In the genomic region with DNA sequence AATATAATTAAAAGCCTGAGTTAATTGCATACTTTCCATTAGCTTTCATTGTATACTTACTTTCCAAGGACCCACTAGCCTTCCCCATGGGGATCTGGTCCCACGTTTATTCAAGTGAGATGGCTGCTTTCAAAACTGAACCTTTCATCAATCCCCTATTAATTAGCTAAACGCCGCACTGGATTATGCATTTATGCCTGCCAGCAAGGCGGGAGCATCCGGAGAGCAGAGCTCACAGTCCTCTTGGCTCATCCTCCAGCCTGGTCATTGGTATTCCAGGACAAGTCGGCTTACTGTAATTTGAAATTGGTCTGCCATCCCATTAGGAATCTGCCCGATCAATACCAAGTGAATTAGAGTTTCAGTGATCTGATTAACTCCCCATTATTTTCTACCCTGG, we compare ENCODE assay signal across 17 cellular contexts.
DNase-seq lines count a peak whose midpoint lies in the region; ATAC-seq, FAIRE-seq and TF ChIP-seq lines count a peak whose summit lies in the region.
"Had no signal": no experiment of that assay in that cellular context is flagged by ENCODE, and none has a peak within 500 bp of the region (broad histone marks: within the 10 kb centered on the region; RNA-seq: fewer than 3 reads in every experiment).

No MANE protein-coding gene starts in this region.

- FAIRE-seq in D721Med (lab: Jason Lieb, UNC) (peak; percentile 82), pancreas (lab: Jason Lieb, UNC) (no peak)
- FAIRE-seq: A204.1, GM12892, HepG2, HTR-8/SVneo had no signal

- H3K4me3 ChIP-seq in gastroesophageal sphincter (no peak overlapping the region), hepatocyte (no peak overlapping the region), pancreas (no peak overlapping the region), mesenchymal stem cell (ENCODE audit: insufficient read depth in 1 of 2, low read depth in 1 of 2, low read length in 2 of 2) (no peak overlapping the region)
- H3K4me3 ChIP-seq: HAP-1 had no signal

- DNase-seq in D721Med (ENCODE audit: insufficient read length, low spot score) (no peak), NCI-H82 treated with DMSO at 0.1 percent for 48 hours (lab: John Stamatoyannopoulos, UW; ENCODE audit: unreplicated experiment) (peak; percentile 85), hepatocyte (ENCODE audit: low spot score) (no peak), pancreas (no peak), mesenchymal stem cell (no peak)
- DNase-seq: CD4-positive, alpha-beta memory T cell; DND-41; GDM1; GOT3 had no signal

- H2BK12ac ChIP-seq in mesenchymal stem cell (ENCODE audit: low read length in 2 of 2), result no peak overlapping the region

- no peak overlapping the region for H3K23ac ChIP-seq in mesenchymal stem cell (ENCODE audit: low read length in 2 of 2)

- TF ChIP-seq EP300 in gastroesophageal sphincter (IDR thresholded peaks at IDR 0.05), result no peak

- H3K18ac ChIP-seq in mesenchymal stem cell (ENCODE audit: low read depth in 1 of 2, low read length in 2 of 2), result no peak overlapping the region

- no peak overlapping the region for H4K91ac ChIP-seq in mesenchymal stem cell (ENCODE audit: low read length)

- H3K4me2 ChIP-seq in hepatocyte, result no peak overlapping the region
- H3K4me2 ChIP-seq in mesenchymal stem cell (ENCODE audit: low read length, poor library complexity, severe bottlenecking), result no peak overlapping the region

- H2BK120ac ChIP-seq in mesenchymal stem cell (ENCODE audit: low read depth, low read length), result no peak overlapping the region

- H3K27ac ChIP-seq in gastroesophageal sphincter (peak overlapping the region; percentile 32 to 66 (median 50)), hepatocyte (no peak overlapping the region), pancreas (no peak overlapping the region), mesenchymal stem cell (ENCODE audit: low read length, poor library complexity, severe bottlenecking) (no peak overlapping the region)
- H3K27ac ChIP-seq: C4-2B had no signal

- no peak overlapping the region for H4K8ac ChIP-seq in mesenchymal stem cell (ENCODE audit: low read length)

- no peak overlapping the region for H3K14ac ChIP-seq in mesenchymal stem cell (ENCODE audit: low read length in 2 of 2)

- no peak overlapping the region for H2AK5ac ChIP-seq in mesenchymal stem cell (ENCODE audit: low read length, severe bottlenecking)

- H3K79me1 ChIP-seq in mesenchymal stem cell (replicated peaks; ENCODE audit: low read length, poor library complexity, severe bottlenecking), result no peaks in the 10 kb centered on the region

- H2AFZ ChIP-seq in hepatocyte (no peak overlapping the region), mesenchymal stem cell (ENCODE audit: low read depth, low read length) (no peak overlapping the region)

- no peak overlapping the region for H3K4ac ChIP-seq in mesenchymal stem cell (ENCODE audit: low read depth in 1 of 2, low read length in 2 of 2)

- H4K20me1 ChIP-seq in hepatocyte (ENCODE audit: insufficient read depth, poor library complexity, severe bottlenecking), result no peaks in the 10 kb centered on the region

- no peak for TF ChIP-seq CTCF in D721Med (IDR thresholded peaks at IDR 0.05; ENCODE audit: insufficient read depth, missing control alignments)
- no peak for TF ChIP-seq CTCF in gastroesophageal sphincter (IDR thresholded peaks at IDR 0.05)
- TF ChIP-seq CTCF in hepatocyte (IDR thresholded peaks at IDR 0.05; ENCODE audit: poor library complexity), result no peak
- TF ChIP-seq CTCF in pancreas (IDR thresholded peaks at IDR 0.05), result no peak

- TF ChIP-seq POLR2A in gastroesophageal sphincter (IDR thresholded peaks at IDR 0.05), result no peak

- intact Hi-C loops in pancreas (cut with DNase I), result no loop called here

- no peak overlapping the region for H3K9ac ChIP-seq in mesenchymal stem cell (ENCODE audit: low read length)

- H3K4me1 ChIP-seq in gastroesophageal sphincter (peaks cover 0 to 24% (median 4%) of the 10 kb centered on the region in 3 donors), hepatocyte (ENCODE audit: insufficient read depth) (no peaks in the 10 kb centered on the region), pancreas (no peaks in the 10 kb centered on the region), mesenchymal stem cell (ENCODE audit: control insufficient read depth, insufficient read depth, low read depth, low read length) (no peaks in the 10 kb centered on the region)
- H3K4me1 ChIP-seq: HAP-1 had no signal

- H3K27me3 ChIP-seq in gastroesophageal sphincter, result no peaks in the 10 kb centered on the region
- no peaks in the 10 kb centered on the region for H3K27me3 ChIP-seq in hepatocyte
- no peaks in the 10 kb centered on the region for H3K27me3 ChIP-seq in pancreas
- H3K27me3 ChIP-seq in mesenchymal stem cell (ENCODE audit: control insufficient read depth in 1 of 2, insufficient read depth in 1 of 2, low read length in 2 of 2), result no peaks in the 10 kb centered on the region

- no peak overlapping the region for H2BK5ac ChIP-seq in mesenchymal stem cell (ENCODE audit: low read depth, low read length, poor library complexity, severe bottlenecking)

- no peak overlapping the region for H2BK15ac ChIP-seq in mesenchymal stem cell (ENCODE audit: low read depth, poor library complexity, severe bottlenecking)

- H3K9me2 ChIP-seq in hepatocyte (replicated peaks; ENCODE audit: insufficient read depth), result no peaks in the 10 kb centered on the region

- ATAC-seq in gastroesophageal sphincter, result no peak
- no peak for ATAC-seq in HG03196 (IDR thresholded peaks at IDR 0.05; ENCODE audit: unreplicated experiment)
- ATAC-seq in pancreas, result no peak
- ATAC-seq: HepG2 had no signal

- no peaks in the 10 kb centered on the region for H3K79me2 ChIP-seq in hepatocyte

- no peaks in the 10 kb centered on the region for H3K36me3 ChIP-seq in gastroesophageal sphincter
- H3K36me3 ChIP-seq in hepatocyte (replicated peaks; ENCODE audit: insufficient read depth, low read depth), result no peaks in the 10 kb centered on the region
- no peaks in the 10 kb centered on the region for H3K36me3 ChIP-seq in pancreas
- H3K36me3 ChIP-seq in mesenchymal stem cell (ENCODE audit: control insufficient read depth in 1 of 2, insufficient read depth in 2 of 2, low read depth in 1 of 2, low read length in 2 of 2), result no peaks in the 10 kb centered on the region
- H3K36me3 ChIP-seq: HAP-1 had no signal

- 38 to 80% methylated on average over 4 to 7 of the region's 7 CpGs for WGBS in gastroesophageal sphincter (ENCODE audit: low coverage in 1 of 2), 2 donors
- 85% methylated on average over 7 of the region's 7 CpGs for WGBS in hepatocyte (ENCODE audit: low lambda C conversion rate, missing lambda C conversion rate)
- 66 to 78% methylated on average over 7 of the region's 7 CpGs for WGBS in pancreas, 2 donors
- 89% methylated on average over 6 of the region's 7 CpGs for WGBS in mesenchymal stem cell

- H3K9me3 ChIP-seq in gastroesophageal sphincter, result no peaks in the 10 kb centered on the region
- no peaks in the 10 kb centered on the region for H3K9me3 ChIP-seq in hepatocyte (ENCODE audit: low read depth)
- no peaks in the 10 kb centered on the region for H3K9me3 ChIP-seq in pancreas
- no peaks in the 10 kb centered on the region for H3K9me3 ChIP-seq in mesenchymal stem cell (ENCODE audit: control insufficient read depth, low read length)
- H3K9me3 ChIP-seq: HAP-1 had no signal

Comparison
In these comparisons a context has a peak if more than half of its experiments do, and no peak if none do; other contexts are left out.
1. H3K27ac ChIP-seq: peak in gastroesophageal sphincter (4 of 4); none in hepatocyte (single experiment), pancreas (0 of 4) and mesenchymal stem cell (single experiment).